8 cellular contexts compared by ENCODE assay signal in genomic region chr7:155815332-155816191, GRCh38. TPM values are rescaled to one million over a fixed set of nuclear protein-coding genes. Genes with fewer than 3 reads are reported as not detected.
DNase-seq lines count a peak whose midpoint lies in the region; ATAC-seq, FAIRE-seq and TF ChIP-seq lines count a peak whose summit lies in the region.

No MANE protein-coding gene starts in this region.

- no peak for FAIRE-seq in D721Med (lab: Jason Lieb, UNC)

- TF ChIP-seq CTCF in D721Med (IDR thresholded peaks at IDR 0.05; ENCODE audit: insufficient read depth, missing control alignments) = peak; percentile 65

- ATAC-seq in GM19351 (IDR thresholded peaks at IDR 0.05; ENCODE audit: unreplicated experiment) (peak; percentile 87), HG03378 (IDR thresholded peaks at IDR 0.05; ENCODE audit: unreplicated experiment) (peak; percentile 76), left lobe of liver (peak; percentile 85)

- DNase-seq in D721Med (ENCODE audit: insufficient read length, low spot score) (no peak), T-helper 2 cell (peak in 4 of 5 experiments; percentile 26 to 58 (median 35)), astrocyte of the hippocampus (ENCODE audit: low read depth, low spot score) (peak; percentile 84), left lobe of liver (ENCODE audit: low spot score) (peak; percentile 79), SK-N-DZ (ENCODE audit: low spot score) (no peak)
- peak; percentile 45 for DNase-seq in stimulated activated CD8-positive, alpha-beta memory T cell treated with anti-CD3 and anti-CD28 coated beads, Interleukin-4, amount 100 ng/mL, for 24 hours (ENCODE audit: low read depth)

RNA-seq across cellular contexts. Expression of gene SHH, which starts 3.3 kb away (rescaled TPM):
- 17.1 TPM for total RNA-seq in left lobe of liver
- not detected in 2 replicates for polyA plus RNA-seq in SK-N-DZ (2014; cell fraction: cytosol; rRNA removed)
- not detected in 2 replicates for polyA plus RNA-seq in SK-N-DZ (2014; cell fraction: nucleus; rRNA removed)

Comparison
In these comparisons a context has a peak if more than half of its experiments do, and no peak if none do; other contexts are left out.
1. DNase-seq: peak in T-helper 2 cell (4 of 5), astrocyte of the hippocampus (single experiment), left lobe of liver (single experiment) and stimulated activated CD8-positive, alpha-beta memory T cell treated with anti-CD3 and anti-CD28 coated beads, Interleukin-4, amount 100 ng/mL, for 24 hours (single experiment); none in D721Med (single experiment) and SK-N-DZ (single experiment).
2. Peak in every context shown above with its lines, with median percentiles within 50 percentile points of each other: ATAC-seq.